Comparison of ENCODE assay signal across 9 cellular contexts in the genomic region with DNA sequence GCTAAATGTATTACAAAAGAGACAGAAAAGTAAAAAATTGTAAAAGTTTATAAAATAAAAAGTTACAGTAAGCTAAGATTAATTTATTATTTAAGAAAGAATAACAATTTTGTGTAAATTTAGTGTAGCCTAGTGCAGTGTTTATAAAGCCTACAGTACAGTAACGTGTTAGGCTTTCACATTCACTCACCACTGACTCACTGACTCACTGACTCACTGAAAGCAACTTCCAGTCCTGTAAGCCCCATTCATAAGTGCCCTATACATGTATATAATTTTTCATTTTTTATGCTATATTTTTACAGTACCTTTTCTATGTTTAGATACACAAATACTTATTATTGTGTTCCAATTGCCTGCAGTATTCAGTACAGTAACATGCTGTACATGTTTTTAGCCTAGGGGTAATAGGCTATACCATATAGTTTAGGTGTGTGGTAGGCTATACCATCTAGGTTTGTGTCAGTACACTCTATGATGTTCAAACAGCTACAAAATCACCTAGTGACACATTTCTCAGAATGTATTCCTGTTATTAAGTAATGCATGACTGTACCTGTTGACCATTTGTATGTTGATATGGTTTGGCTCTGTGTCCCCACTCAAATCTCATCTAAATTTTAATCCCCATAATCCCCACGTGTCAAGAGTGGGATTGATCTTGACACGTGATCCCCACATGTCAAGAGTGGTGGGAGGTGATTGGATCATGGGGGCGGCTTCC. TPM values are rescaled to one million over a fixed set of nuclear protein-coding genes. Genes with fewer than 3 reads are reported as not detected.
DNase-seq lines count a peak whose midpoint lies in the region; ATAC-seq and TF ChIP-seq lines count a peak whose summit lies in the region.
"Had no signal": no experiment of that assay in that cellular context is flagged by ENCODE, and none has a peak within 500 bp of the region (broad histone marks: within the 10 kb centered on the region; RNA-seq: fewer than 3 reads in every experiment).

No MANE protein-coding gene starts in this region.

- no peak overlapping the region for H3K4me3 Mint-ChIP-seq in stimulated activated naive B cell treated with anti-CD40 and anti-IgM and Interleukin-4, amounts not matched to agents 10 μg/mL and 1 μg/mL and 100 μg/mL, for 72 hours

- TF ChIP-seq CTCF in cardiac fibroblast (IDR thresholded peaks at IDR 0.05; ENCODE audit: low read depth, low read length), result no peak

- TF ChIP-seq POLR2A in erythroblast (IDR thresholded peaks at IDR 0.05; ENCODE audit: low read length), result no peak

- H3K27me3 Mint-ChIP-seq in stimulated activated naive B cell treated with anti-CD40 and anti-IgM and Interleukin-4, amounts not matched to agents 10 μg/mL and 1 μg/mL and 100 μg/mL, for 72 hours, result peaks cover 6 to 8% of the 10 kb centered on the region in 2 donors

- no peaks in the 10 kb centered on the region for H3K36me3 Mint-ChIP-seq in stimulated activated naive B cell treated with anti-CD40 and anti-IgM and Interleukin-4, amounts not matched to agents 10 μg/mL and 1 μg/mL and 100 μg/mL, for 72 hours

- ATAC-seq in HG03460 (IDR thresholded peaks at IDR 0.05; ENCODE audit: unreplicated experiment), result peak; percentile 77
- ATAC-seq in stimulated activated naive B cell treated with anti-CD40 and anti-IgM and Interleukin-4, amounts not matched to agents 10 μg/mL and 1 μg/mL and 100 μg/mL, for 72 hours (replicated peaks), result peak; percentile 66 to 75
- ATAC-seq in GM21447 (IDR thresholded peaks at IDR 0.05; ENCODE audit: unreplicated experiment), result no peak

- no peaks in the 10 kb centered on the region for H3K4me1 Mint-ChIP-seq in stimulated activated naive B cell treated with anti-CD40 and anti-IgM and Interleukin-4, amounts not matched to agents 10 μg/mL and 1 μg/mL and 100 μg/mL, for 72 hours

- H3K4me3 ChIP-seq in cardiac fibroblast (replicated peaks in 1 of 2; ENCODE audit: low read depth in 2 of 2, low read length in 2 of 2), result no peak overlapping the region
- H3K4me3 ChIP-seq: SK-N-MC had no signal

- H3K27ac Mint-ChIP-seq in stimulated activated naive B cell treated with anti-CD40 and anti-IgM and Interleukin-4, amounts not matched to agents 10 μg/mL and 1 μg/mL and 100 μg/mL, for 72 hours, result no peak overlapping the region

- H3K9me3 Mint-ChIP-seq in stimulated activated naive B cell treated with anti-CD40 and anti-IgM and Interleukin-4, amounts not matched to agents 10 μg/mL and 1 μg/mL and 100 μg/mL, for 72 hours, result no peaks in the 10 kb centered on the region

- peak; percentile 22 for DNase-seq in stimulated activated CD4-positive, alpha-beta T cell treated with anti-CD3 and anti-CD28 coated beads, Interleukin-15, amount 100 ng/mL, for 24 hours
- DNase-seq in stimulated activated CD4-positive, alpha-beta T cell treated with anti-CD3 and anti-CD28 coated beads, Interleukin-2, amount 100 ng/mL, for 24 hours, result no peak
- DNase-seq in cardiac fibroblast (ENCODE audit: low read depth in 2 of 2) (peak; percentile 16 to 77), erythroblast (lab: John Stamatoyannopoulos, UW) (no peak), H4 (ENCODE audit: low spot score) (no peak)
- no peak for DNase-seq in stimulated activated naive B cell treated with anti-CD40 and anti-IgM and Interleukin-4, amounts not matched to agents 10 μg/mL and 1 μg/mL and 100 μg/mL, for 72 hours

RNA-seq across cellular contexts. Expression of a gene that starts 57.9 kb away (rescaled TPM):
- 0.21 TPM in 1 of 2 replicates, not detected in the other for total RNA-seq in H4 (2014; rRNA removed; shearing (Covaris generic))

Comparison
In these comparisons a context has a peak if more than half of its experiments do, and no peak if none do; other contexts are left out.
1. DNase-seq: peak in stimulated activated CD4-positive, alpha-beta T cell treated with anti-CD3 and anti-CD28 coated beads, Interleukin-15, amount 100 ng/mL, for 24 hours (single experiment) and cardiac fibroblast (2 of 2); none in stimulated activated CD4-positive, alpha-beta T cell treated with anti-CD3 and anti-CD28 coated beads, Interleukin-2, amount 100 ng/mL, for 24 hours (0 of 2), stimulated activated naive B cell treated with anti-CD40 and anti-IgM and Interleukin-4, amounts not matched to agents 10 μg/mL and 1 μg/mL and 100 μg/mL, for 72 hours (single experiment), erythroblast (0 of 2) and H4 (single experiment).